Comparison of ENCODE assay signal across 14 cellular contexts in genomic region chr3:36837089-36837488, GRCh38.
DNase-seq lines count a peak whose midpoint lies in the region; ATAC-seq, FAIRE-seq and TF ChIP-seq lines count a peak whose summit lies in the region.
"Had no signal": no experiment of that assay in that cellular context is flagged by ENCODE, and none has a peak within 500 bp of the region (broad histone marks: within the 10 kb centered on the region; RNA-seq: fewer than 3 reads in every experiment).

No MANE protein-coding gene starts in this region.

- POLR2A ChIA-PET in OCI-LY7 (lab: Charles Lee) (interaction anchor here (0.6 kb wide), 1 partner anchor 9 kb away, joined by 5 read pairs; no protein-coding TSS in a partner anchor), endothelial cell of umbilical vein (lab: Charles Lee) (no interaction called here)

- H3K4me3 ChIP-seq in OCI-LY7 (ENCODE audit: low read depth, low read length, poor library complexity, severe bottlenecking) (no peak overlapping the region), endothelial cell of umbilical vein (replicated peaks in 1 of 3; ENCODE audit: insufficient read depth in 1 of 3, low read depth in 1 of 3, low read length in 3 of 3) (no peak overlapping the region), retinal pigment epithelial cell (ENCODE audit: low read length) (no peak overlapping the region)
- H3K4me3 ChIP-seq: SK-N-MC had no signal

- TF ChIP-seq POLR2A in endothelial cell of umbilical vein (IDR thresholded peaks at IDR 0.05; ENCODE audit: low read depth, low read length), result no peak

- peak; percentile 61 for TF ChIP-seq CTCF in OCI-LY7 (conservative IDR thresholded peaks at IDR 0.05; ENCODE audit: low read length)
- peak in 1 of 2 donors; percentile 34 for TF ChIP-seq CTCF in endothelial cell of umbilical vein (IDR thresholded peaks at IDR 0.05; ENCODE audit: extremely low read depth in 1 of 2, insufficient read depth in 1 of 2, low read depth in 1 of 2, low read length in 2 of 2)
- peak; percentile 29 for TF ChIP-seq CTCF in retinal pigment epithelial cell (conservative IDR thresholded peaks at IDR 0.05; ENCODE audit: low read depth, low read length)

- intact Hi-C loops in OCI-LY7 (cut with micrococcal nuclease; ENCODE audit: unreplicated experiment), result no loop called here
- intact Hi-C loops in endothelial cell of umbilical vein (cut with micrococcal nuclease), result no loop called here

- no peaks in the 10 kb centered on the region for H3K4me1 ChIP-seq in OCI-LY7 (ENCODE audit: insufficient read depth, low read length, poor library complexity, severe bottlenecking)
- H3K4me1 ChIP-seq in endothelial cell of umbilical vein (ENCODE audit: control insufficient read depth, extremely low read depth, insufficient read depth, low read length), result no peaks in the 10 kb centered on the region

- peaks cover 25% of the 10 kb centered on the region for H3K36me3 Mint-ChIP-seq in activated naive CD8-positive, alpha-beta T cell treated with anti-CD3 and anti-CD28 coated beads, Interleukin-2, amount 50 U/mL, for 24 hours (ENCODE audit: low read depth)
- H3K36me3 Mint-ChIP-seq in activated naive CD8-positive, alpha-beta T cell treated with anti-CD3 and anti-CD28 coated beads for 36 hours, result peaks cover 18% of the 10 kb centered on the region

- no peaks in the 10 kb centered on the region for H4K20me1 ChIP-seq in OCI-LY7 (ENCODE audit: insufficient read depth, low read length)
- H4K20me1 ChIP-seq in endothelial cell of umbilical vein (replicated peaks; ENCODE audit: control insufficient read depth, extremely low read depth, insufficient read depth, low read length), result no peaks in the 10 kb centered on the region

- dilution Hi-C loops in endothelial cell of umbilical vein (cut with MboI; ENCODE audit: extremely low pct_ligation_motif_present, low sequenced_read_pairs), result no loop called here

- peak; percentile 33 for ATAC-seq in activated naive CD8-positive, alpha-beta T cell treated with anti-CD3 and anti-CD28 coated beads, Interleukin-2, amount 50 U/mL, for 24 hours
- ATAC-seq in HG03159 (IDR thresholded peaks at IDR 0.05; ENCODE audit: unreplicated experiment) (no peak), GM21717 (IDR thresholded peaks at IDR 0.05; ENCODE audit: unreplicated experiment) (no peak)

- BruUV-seq in OCI-LY7 (replicated peaks; lab: Mats Ljungman, UMichigan), result no TSS peak
- no TSS peak for BruUV-seq in endothelial cell of umbilical vein (replicated peaks; lab: Mats Ljungman, UMichigan)

- H2AFZ ChIP-seq in OCI-LY7 (ENCODE audit: low read length) (no peak overlapping the region), endothelial cell of umbilical vein (ENCODE audit: low read depth, low read length) (no peak overlapping the region)

- H3K9ac ChIP-seq in endothelial cell of umbilical vein (replicated peaks; ENCODE audit: extremely low read depth, insufficient read depth, low read length), result no peak overlapping the region

- H3K9me1 ChIP-seq in endothelial cell of umbilical vein (replicated peaks; ENCODE audit: control insufficient read depth, extremely low read depth, insufficient read depth, low read length), result no peaks in the 10 kb centered on the region

- H3K4me2 ChIP-seq in OCI-LY7 (ENCODE audit: low read length) (no peak overlapping the region), endothelial cell of umbilical vein (ENCODE audit: insufficient read depth, low read length) (no peak overlapping the region)

- FAIRE-seq in endothelial cell of umbilical vein (lab: Jason Lieb, UNC), result no peak
- FAIRE-seq: D721Med, GM12892 had no signal

- H3K27me3 Mint-ChIP-seq in activated naive CD8-positive, alpha-beta T cell treated with anti-CD3 and anti-CD28 coated beads, Interleukin-2, amount 50 U/mL, for 24 hours, result no peaks in the 10 kb centered on the region
- no peaks in the 10 kb centered on the region for H3K27me3 Mint-ChIP-seq in activated naive CD8-positive, alpha-beta T cell treated with anti-CD3 and anti-CD28 coated beads for 36 hours
- H3K27me3 Mint-ChIP-seq: central memory CD8-positive, alpha-beta T cell had no signal

- peaks cover 7% of the 10 kb centered on the region for H3K9me3 Mint-ChIP-seq in activated naive CD8-positive, alpha-beta T cell treated with anti-CD3 and anti-CD28 coated beads, Interleukin-2, amount 50 U/mL, for 24 hours
- peaks cover 5% of the 10 kb centered on the region for H3K9me3 Mint-ChIP-seq in activated naive CD8-positive, alpha-beta T cell treated with anti-CD3 and anti-CD28 coated beads for 36 hours
- H3K9me3 Mint-ChIP-seq: central memory CD8-positive, alpha-beta T cell had no signal

- CTCF ChIA-PET in OCI-LY7 (lab: Charles Lee; ENCODE audit: unreplicated experiment), result no interaction called here
- CTCF ChIA-PET in endothelial cell of umbilical vein (lab: Charles Lee), result interaction anchor here (0.6 to 1.7 kb wide), 4 partner anchors 10 to 123 kb away, joined by 3 to 18 read pairs (median 6); no protein-coding TSS in a partner anchor

- peaks cover 6% of the 10 kb centered on the region; the same call in 1 of the 2 replicates for H3K9me3 ChIP-seq in OCI-LY7 (ENCODE audit: low read length)
- H3K9me3 ChIP-seq in endothelial cell of umbilical vein (replicated peaks; ENCODE audit: control insufficient read depth, insufficient read depth, low read length), result no peaks in the 10 kb centered on the region

- H3K27ac Mint-ChIP-seq in activated naive CD8-positive, alpha-beta T cell treated with anti-CD3 and anti-CD28 coated beads, Interleukin-2, amount 50 U/mL, for 24 hours, result peak overlapping the region; percentile 15
- H3K27ac Mint-ChIP-seq in activated naive CD8-positive, alpha-beta T cell treated with anti-CD3 and anti-CD28 coated beads for 36 hours, result no peak overlapping the region

- H3K79me2 ChIP-seq in OCI-LY7 (ENCODE audit: insufficient read depth, low read depth, low read length), result no peaks in the 10 kb centered on the region
- no peaks in the 10 kb centered on the region for H3K79me2 ChIP-seq in endothelial cell of umbilical vein (ENCODE audit: control insufficient read depth, insufficient read depth, low read length)

- H3K4me1 Mint-ChIP-seq in activated naive CD8-positive, alpha-beta T cell treated with anti-CD3 and anti-CD28 coated beads, Interleukin-2, amount 50 U/mL, for 24 hours, result peaks cover 8% of the 10 kb centered on the region
- peaks cover 9% of the 10 kb centered on the region for H3K4me1 Mint-ChIP-seq in activated naive CD8-positive, alpha-beta T cell treated with anti-CD3 and anti-CD28 coated beads for 36 hours

- H3K27ac ChIP-seq in OCI-LY7 (ENCODE audit: low read depth, low read length, poor library complexity, severe bottlenecking) (no peak overlapping the region), endothelial cell of umbilical vein (ENCODE audit: insufficient read depth, low read depth, low read length) (no peak overlapping the region)
- H3K27ac ChIP-seq: SK-N-MC had no signal

- no peaks in the 10 kb centered on the region for H3K9me2 ChIP-seq in OCI-LY7 (ENCODE audit: insufficient read depth, low read length)

- no peaks in the 10 kb centered on the region for H3K27me3 ChIP-seq in endothelial cell of umbilical vein (ENCODE audit: control insufficient read depth in 2 of 2, insufficient read depth in 2 of 2, low read length in 2 of 2)

- H3K4me3 Mint-ChIP-seq in activated naive CD8-positive, alpha-beta T cell treated with anti-CD3 and anti-CD28 coated beads, Interleukin-2, amount 50 U/mL, for 24 hours, result no peak overlapping the region
- no peak overlapping the region for H3K4me3 Mint-ChIP-seq in activated naive CD8-positive, alpha-beta T cell treated with anti-CD3 and anti-CD28 coated beads for 36 hours
- H3K4me3 Mint-ChIP-seq: central memory CD8-positive, alpha-beta T cell had no signal

- peaks cover 90% of the 10 kb centered on the region for H3K36me3 ChIP-seq in OCI-LY7 (ENCODE audit: insufficient read depth, low read length)
- no peaks in the 10 kb centered on the region for H3K36me3 ChIP-seq in endothelial cell of umbilical vein (ENCODE audit: control insufficient read depth in 2 of 2, extremely low read depth in 1 of 2, insufficient read depth in 2 of 2, low read length in 2 of 2)

- DNase-seq in activated naive CD8-positive, alpha-beta T cell treated with anti-CD3 and anti-CD28 coated beads, Interleukin-2, amount 50 U/mL, for 24 hours, result no peak
- no peak for DNase-seq in activated naive CD8-positive, alpha-beta T cell treated with anti-CD3 and anti-CD28 coated beads for 36 hours
- no peak for DNase-seq in OCI-LY7 (ENCODE audit: low spot score)
- peak; percentile 11 for DNase-seq in endothelial cell of umbilical vein (ENCODE audit: low read depth, low spot score)
- DNase-seq in retinal pigment epithelial cell (ENCODE audit: low read depth), result no peak
- no peak for DNase-seq in DMS79 (lab: John Stamatoyannopoulos, UW)
- DNase-seq: nucleus accumbens, substantia nigra had no signal

TF ChIP-seq in endothelial cell of umbilical vein, 7 proteins besides CTCF, POLR2A, EP300 and RAD21:
- TF ChIP-seq EZH2 (IDR thresholded peaks at IDR 0.05; ENCODE audit: borderline replicate concordance, low read depth, low read length, severe bottlenecking) (no peak), FOS (IDR thresholded peaks at IDR 0.05; ENCODE audit: borderline replicate concordance, insufficient read depth, low read length) (no peak)
